In genomic region chr20:33730946-33731692, GRCh38 we compare ENCODE assay signal across 8 cellular contexts. TPM values are rescaled to one million over a fixed set of nuclear protein-coding genes. Genes with fewer than 3 reads are reported as not detected.
DNase-seq lines count a peak whose midpoint lies in the region; FAIRE-seq and TF ChIP-seq lines count a peak whose summit lies in the region.

No MANE protein-coding gene starts in this region.

- no peaks in the 10 kb centered on the region for H3K9me3 ChIP-seq in uterus

- H3K27me3 ChIP-seq in bronchial epithelial cell (ENCODE audit: control insufficient read depth, insufficient read depth, low read length) = no peaks in the 10 kb centered on the region
- no peaks in the 10 kb centered on the region for H3K27me3 ChIP-seq in uterus

- H3K27ac ChIP-seq in uterus = peak overlapping the region; percentile 82 to 87

- H3K27me3 Mint-ChIP-seq in activated naive CD4-positive, alpha-beta T cell treated with anti-CD3 and anti-CD28 coated beads, Interleukin-2, amount 10 ng/mL, durations not matched to agents 7 days and 5 days = peaks cover 5% of the 10 kb centered on the region
- H3K27me3 Mint-ChIP-seq in mesothelial cell of epicardium (ENCODE audit: low read depth) = no peaks in the 10 kb centered on the region

- TF ChIP-seq POLR2A in uterus (IDR thresholded peaks at IDR 0.05) = no peak

- H3K27ac Mint-ChIP-seq in activated naive CD4-positive, alpha-beta T cell treated with anti-CD3 and anti-CD28 coated beads, Interleukin-2, amount 10 ng/mL, durations not matched to agents 7 days and 5 days = peak overlapping the region; percentile 87
- peak overlapping the region; percentile 92 for H3K27ac Mint-ChIP-seq in mesothelial cell of epicardium

- FAIRE-seq in bronchial epithelial cell (lab: Jason Lieb, UNC) (no peak), D721Med (lab: Jason Lieb, UNC) (no peak)

- H3K36me3 ChIP-seq in bronchial epithelial cell (ENCODE audit: control insufficient read depth, insufficient read depth, low read length) (no peaks in the 10 kb centered on the region), uterus (no peaks in the 10 kb centered on the region)

- peak overlapping the region; percentile 75 for H3K4me3 Mint-ChIP-seq in activated naive CD4-positive, alpha-beta T cell treated with anti-CD3 and anti-CD28 coated beads, Interleukin-2, amount 10 ng/mL, durations not matched to agents 7 days and 5 days
- H3K4me3 Mint-ChIP-seq in mesothelial cell of epicardium = peak overlapping the region; percentile 67

- DNase-seq in activated naive CD4-positive, alpha-beta T cell treated with anti-CD3 and anti-CD28 coated beads, Interleukin-2, amount 10 ng/mL, durations not matched to agents 7 days and 5 days = no peak
- no peak for DNase-seq in activated naive CD4-positive, alpha-beta T cell treated with anti-CD3 and anti-CD28 coated beads, Interleukin-2, amount 50 U/mL, for 16 hours
- DNase-seq in bronchial epithelial cell (ENCODE audit: low read depth) = no peak
- DNase-seq in mesothelial cell of epicardium (ENCODE audit: low spot score in 2 of 2, unreplicated experiment in 2 of 2) = peak in 1 of 2 experiments; percentile 43
- no peak for DNase-seq in uterus
- DNase-seq in putamen (ENCODE audit: low spot score) = no peak
- no peak for DNase-seq in NCI-H2107 (lab: John Stamatoyannopoulos, UW)
- DNase-seq in D721Med (ENCODE audit: insufficient read length, low spot score) = no peak

- H3K4me3 ChIP-seq in bronchial epithelial cell (ENCODE audit: low read depth, low read length) = peak overlapping the region; percentile 44
- H3K4me3 ChIP-seq in uterus = peak overlapping the region; percentile 38 to 54

- peaks cover 11% of the 10 kb centered on the region for H3K36me3 Mint-ChIP-seq in activated naive CD4-positive, alpha-beta T cell treated with anti-CD3 and anti-CD28 coated beads, Interleukin-2, amount 10 ng/mL, durations not matched to agents 7 days and 5 days
- peaks cover 6% of the 10 kb centered on the region for H3K36me3 Mint-ChIP-seq in mesothelial cell of epicardium

- CTCF ChIA-PET in activated naive CD4-positive, alpha-beta T cell treated with anti-CD3 and anti-CD28 coated beads, Interleukin-2, amount 10 ng/mL, durations not matched to agents 7 days and 5 days (lab: Charles Lee) = interaction anchor here (1.2 to 1.3 kb wide), 2 partner anchors 50 to 52 kb away, joined by 3 to 7 read pairs; no protein-coding TSS in a partner anchor

- H3K4me1 ChIP-seq in uterus = no peaks in the 10 kb centered on the region

- peaks cover 8% of the 10 kb centered on the region for H3K9me3 Mint-ChIP-seq in activated naive CD4-positive, alpha-beta T cell treated with anti-CD3 and anti-CD28 coated beads, Interleukin-2, amount 10 ng/mL, durations not matched to agents 7 days and 5 days
- peaks cover 7% of the 10 kb centered on the region for H3K9me3 Mint-ChIP-seq in mesothelial cell of epicardium

- intact Hi-C loops in uterus (cut with DNase I; ENCODE audit: low total_unique reads) = no loop called here

- peaks cover 33% of the 10 kb centered on the region for H3K4me1 Mint-ChIP-seq in activated naive CD4-positive, alpha-beta T cell treated with anti-CD3 and anti-CD28 coated beads, Interleukin-2, amount 10 ng/mL, durations not matched to agents 7 days and 5 days
- H3K4me1 Mint-ChIP-seq in mesothelial cell of epicardium = peaks cover 49% of the 10 kb centered on the region

- no peak for TF ChIP-seq CTCF in bronchial epithelial cell (IDR thresholded peaks at IDR 0.05; ENCODE audit: insufficient read depth, low read length, severe bottlenecking)
- no peak for TF ChIP-seq CTCF in mesothelial cell of epicardium (IDR thresholded peaks at IDR 0.05; ENCODE audit: unreplicated experiment)
- TF ChIP-seq CTCF in uterus (IDR thresholded peaks at IDR 0.05) = no peak
- TF ChIP-seq CTCF in D721Med (IDR thresholded peaks at IDR 0.05; ENCODE audit: insufficient read depth, missing control alignments) = no peak

RNA-seq across cellular contexts. Expression of gene ZNF341, which starts 0.7 kb away (rescaled TPM):
- total RNA-seq in bronchial epithelial cell = 0.53 and 0.64 TPM in 2 replicates
- total RNA-seq in mesothelial cell of epicardium = 5.3 to 5.4 TPM (median 5.4 TPM) in 3 replicates
- 1 to 10 TPM; 1.2 to 3.3 (median 2.7) TPM for total RNA-seq in uterus

RNA-seq across cellular contexts. Expression of gene PXMP4, which starts 11.0 kb away (rescaled TPM):
- 2.4 and 3.3 TPM in 2 replicates for total RNA-seq in bronchial epithelial cell
- 7.0 to 7.5 TPM (median 7.4 TPM) in 3 replicates for total RNA-seq in mesothelial cell of epicardium
- total RNA-seq in uterus = 10 to 100 TPM in 2 of 4 donors, 1 to 10 TPM in 2; 1.8 to 13.8 (median 10.7) TPM

RNA-seq across cellular contexts. Expression of gene E2F1, which starts 44.9 kb away (rescaled TPM):
- total RNA-seq in bronchial epithelial cell = 0.26 and 0.64 TPM in 2 replicates
- 16.7 to 18.1 TPM (median 16.9 TPM) in 3 replicates for total RNA-seq in mesothelial cell of epicardium
- 1 to 10 TPM in 2 of 4 donors, under 1 TPM in 1, not detected in 1; 0.51 to 7.3 (median 1.5) TPM for total RNA-seq in uterus

RNA-seq across cellular contexts. Expression of gene NECAB3, which starts 56.9 kb away (rescaled TPM):
- total RNA-seq in bronchial epithelial cell (8.1 and 8.7 TPM in 2 replicates), mesothelial cell of epicardium (58.4 to 60.1 TPM (median 58.6 TPM) in 3 replicates), uterus (10 to 100 TPM in 3 of 4 donors, 1 to 10 TPM in 1; 5.6 to 44.3 (median 20.4) TPM)
